24 cellular contexts compared by ENCODE assay signal in the genomic region with DNA sequence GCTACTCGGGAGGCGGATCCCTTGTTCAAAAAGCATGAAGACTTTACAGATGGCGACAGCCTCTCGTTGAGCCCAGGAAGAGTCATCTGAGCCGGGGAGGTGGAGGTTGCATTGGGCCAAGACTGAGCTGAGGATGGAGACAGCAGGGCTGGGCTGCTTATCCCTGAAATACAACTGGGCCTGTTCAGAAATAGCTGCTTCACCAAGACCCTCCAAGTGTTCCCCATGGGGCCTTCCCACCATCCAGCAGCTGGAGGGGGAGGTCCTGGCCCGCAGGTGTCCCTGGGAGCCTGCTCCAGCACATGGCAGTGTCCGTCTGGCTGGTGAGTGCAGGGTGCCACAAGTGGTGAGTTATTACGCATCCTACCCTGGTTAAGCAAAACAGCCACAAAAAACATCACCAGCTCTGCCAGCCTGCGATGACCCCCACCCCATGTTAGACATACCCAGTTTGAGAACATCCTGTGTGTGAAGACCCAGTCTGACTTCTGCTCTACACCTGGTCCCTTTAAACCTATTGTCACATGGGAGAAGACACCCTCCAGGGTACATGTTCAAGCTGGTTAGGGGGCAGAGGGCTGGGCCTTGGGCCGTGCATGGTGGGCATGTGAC.
A peak's percentile ranks its signal among the peaks of the same experiment; 100 is the strongest.
DNase-seq lines count a peak whose midpoint lies in the region; ATAC-seq, FAIRE-seq and TF ChIP-seq lines count a peak whose summit lies in the region.
"Had no signal": no experiment of that assay in that cellular context is flagged by ENCODE, and none has a peak within 500 bp of the region (broad histone marks: within the 10 kb centered on the region; RNA-seq: fewer than 3 reads in every experiment).

No MANE protein-coding gene starts in this region.

- H3K4me2 ChIP-seq in H9 (ENCODE audit: insufficient read depth, insufficient read length, low read length): no peak overlapping the region

- H3K9me3 ChIP-seq in H9 (ENCODE audit: control insufficient read depth, low read depth, low read length) (no peaks in the 10 kb centered on the region), suprapubic skin (no peaks in the 10 kb centered on the region)
- H3K9me3 ChIP-seq: esophagus muscularis mucosa, upper lobe of left lung had no signal

- TF ChIP-seq POLR2A in suprapubic skin (IDR thresholded peaks at IDR 0.05): no peak

- no peak overlapping the region for H3K27ac Mint-ChIP-seq in H9
- H3K27ac Mint-ChIP-seq: activated CD4-positive, alpha-beta memory T cell treated with anti-CD3 and anti-CD28 coated beads for 36 hours; activated naive CD4-positive, alpha-beta T cell treated with anti-CD3 and anti-CD28 coated beads, Interleukin-2, amount 50 U/mL, for 24 hours; CD14-positive monocyte; HFFc6; naive B cell had no signal

- H3K27ac ChIP-seq in H9 (ENCODE audit: insufficient read length, low read depth, low read length): no peak overlapping the region
- H3K27ac ChIP-seq in suprapubic skin: no peak overlapping the region
- H3K27ac ChIP-seq: esophagus muscularis mucosa, foreskin keratinocyte had no signal

- no peak overlapping the region for H3K9ac ChIP-seq in H9 (ENCODE audit: extremely low read depth, insufficient read length, low read length)

- H3K4me1 ChIP-seq in H9 (ENCODE audit: insufficient read depth, low read length): no peaks in the 10 kb centered on the region
- H3K4me1 ChIP-seq in suprapubic skin: peaks cover 18% of the 10 kb centered on the region
- H3K4me1 ChIP-seq: foreskin keratinocyte had no signal

- peak; percentile 14 for DNase-seq in H9
- DNase-seq in RCC 7860 (ENCODE audit: low spot score): peak; percentile 40
- DNase-seq in kidney tubule cell (ENCODE audit: low spot score): peak; percentile 17
- DNase-seq in suprapubic skin (ENCODE audit: low spot score in 2 of 2): peak; percentile 53 to 62
- no peak for DNase-seq in hepatic stellate cell (ENCODE audit: low spot score)
- no peak for DNase-seq in GOT3 (lab: John Stamatoyannopoulos, UW)
- DNase-seq: activated CD4-positive, alpha-beta memory T cell treated with anti-CD3 and anti-CD28 coated beads for 36 hours; activated CD8-positive, alpha-beta memory T cell treated with anti-CD3 and anti-CD28 coated beads, Interleukin-2, amount 50 U/mL, for 4 hours; KG1; naive B cell; NCI-H1436 treated with DMSO at 0.1 percent for 48 hours; NCI-H446; NCI-H774; SIG-M5 had no signal

- H4K20me1 ChIP-seq in H9 (ENCODE audit: control insufficient read depth, insufficient read depth, insufficient read length): no peaks in the 10 kb centered on the region

- ATAC-seq in HG02763 (IDR thresholded peaks at IDR 0.05; ENCODE audit: unreplicated experiment): no peak
- ATAC-seq: left lobe of liver had no signal

- H3K9me3 Mint-ChIP-seq in H9: no peaks in the 10 kb centered on the region; a peak in 1 of 5 replicates
- H3K9me3 Mint-ChIP-seq: activated CD4-positive, alpha-beta memory T cell treated with anti-CD3 and anti-CD28 coated beads for 36 hours; activated naive CD4-positive, alpha-beta T cell treated with anti-CD3 and anti-CD28 coated beads, Interleukin-2, amount 50 U/mL, for 24 hours; CD14-positive monocyte; HFFc6; mesothelial cell of epicardium; naive B cell had no signal

- H3K4me3 ChIP-seq in suprapubic skin: no peak overlapping the region
- H3K4me3 ChIP-seq: esophagus muscularis mucosa, upper lobe of left lung had no signal

- no peak overlapping the region; the same call in 1 of the 2 replicates for H3K14ac ChIP-seq in H9 (ENCODE audit: insufficient read depth, low read length)

- TF ChIP-seq EP300 in suprapubic skin (IDR thresholded peaks at IDR 0.05): no peak

- H4K91ac ChIP-seq in H9 (ENCODE audit: insufficient read length, low read depth, low read length): no peak overlapping the region

- H3K27me3 ChIP-seq in H9 (ENCODE audit: insufficient read depth, low read length) (no peaks in the 10 kb centered on the region), suprapubic skin (peaks cover 7% of the 10 kb centered on the region)
- H3K27me3 ChIP-seq: upper lobe of left lung had no signal

- H4K8ac ChIP-seq in H9 (replicated peaks; ENCODE audit: insufficient read length, low read depth, low read length): no peak overlapping the region

- FAIRE-seq in RCC 7860 (lab: Jason Lieb, UNC): no peak
- FAIRE-seq: D721Med had no signal

- no peak overlapping the region for H2BK15ac ChIP-seq in H9 (ENCODE audit: low read depth, low read length)

- no peak overlapping the region for H2AFZ ChIP-seq in H9 (ENCODE audit: low read length)

- H2BK20ac ChIP-seq in H9 (ENCODE audit: low read depth, low read length, poor library complexity, severe bottlenecking): no peak overlapping the region

- no peaks in the 10 kb centered on the region for H3K79me2 ChIP-seq in H9 (ENCODE audit: insufficient read depth, low read length)

- no peak overlapping the region for H2BK12ac ChIP-seq in H9 (ENCODE audit: insufficient read length, low read depth, low read length)

- H3K23me2 ChIP-seq in H9 (ENCODE audit: insufficient read length, low read depth, low read length, poor library complexity, severe bottlenecking): no peaks in the 10 kb centered on the region

- no peak overlapping the region for H4K5ac ChIP-seq in H9 (ENCODE audit: insufficient read length, low read depth, low read length)

- H2BK5ac ChIP-seq in H9 (ENCODE audit: insufficient read length, low read length): no peak overlapping the region

- no peak overlapping the region for H2AK5ac ChIP-seq in H9 (ENCODE audit: insufficient read length, low read length)

- no peak overlapping the region for H3K23ac ChIP-seq in H9 (ENCODE audit: insufficient read length, low read depth, low read length)

- H2BK120ac ChIP-seq in H9 (ENCODE audit: low read depth, low read length, poor library complexity, severe bottlenecking): no peak overlapping the region

- peaks cover 33% of the 10 kb centered on the region for H3K27me3 Mint-ChIP-seq in H9 (ENCODE audit: low read depth)

- H3K79me1 ChIP-seq in H9 (ENCODE audit: insufficient read depth, low read depth, low read length, poor library complexity, severe bottlenecking): no peaks in the 10 kb centered on the region

- no peak overlapping the region for H3K4me3 Mint-ChIP-seq in H9
- H3K4me3 Mint-ChIP-seq: activated CD4-positive, alpha-beta memory T cell treated with anti-CD3 and anti-CD28 coated beads for 36 hours; activated naive CD4-positive, alpha-beta T cell treated with anti-CD3 and anti-CD28 coated beads, Interleukin-2, amount 50 U/mL, for 24 hours; CD14-positive monocyte; HFFc6; mesothelial cell of epicardium had no signal

- H3K18ac ChIP-seq in H9 (ENCODE audit: insufficient read length, low read depth, low read length): no peak overlapping the region

- no CpG with 5 or more reads among the region's 10 CpGs for WGBS in H9 (ENCODE audit: extremely low coverage, insufficient read length, low lambda C conversion rate)
- WGBS in suprapubic skin: 84% methylated on average over 6 of the region's 10 CpGs

- no peak overlapping the region for H3T11ph ChIP-seq in H9 (ENCODE audit: low read length)

- no peak overlapping the region for H3K56ac ChIP-seq in H9 (ENCODE audit: insufficient read length, low read depth, low read length)

- H3K4ac ChIP-seq in H9 (ENCODE audit: low read depth, low read length): no peak overlapping the region

- no peaks in the 10 kb centered on the region; a peak in 1 of 7 replicates for H3K36me3 Mint-ChIP-seq in H9 (ENCODE audit: insufficient read depth in 1 of 3, low read depth in 3 of 3)
- H3K36me3 Mint-ChIP-seq: activated CD4-positive, alpha-beta memory T cell treated with anti-CD3 and anti-CD28 coated beads for 36 hours; activated naive CD4-positive, alpha-beta T cell treated with anti-CD3 and anti-CD28 coated beads, Interleukin-2, amount 50 U/mL, for 24 hours; CD14-positive monocyte; mesothelial cell of epicardium; naive B cell had no signal

- H3K4me1 Mint-ChIP-seq in H9: peaks cover 15 to 27% of the 10 kb centered on the region in 2 experiments
- H3K4me1 Mint-ChIP-seq: activated naive CD4-positive, alpha-beta T cell treated with anti-CD3 and anti-CD28 coated beads, Interleukin-2, amount 50 U/mL, for 24 hours had no signal

- H3K36me3 ChIP-seq in suprapubic skin: no peaks in the 10 kb centered on the region
- H3K36me3 ChIP-seq: esophagus muscularis mucosa, upper lobe of left lung had no signal

- no peak for TF ChIP-seq CTCF in H9 (conservative IDR thresholded peaks at IDR 0.05)
- TF ChIP-seq CTCF in suprapubic skin (IDR thresholded peaks at IDR 0.05): no peak

Comparison
In these comparisons a context has a peak if more than half of its experiments do, and no peak if none do; other contexts are left out.
1. DNase-seq: peak in H9 (single experiment), RCC 7860 (single experiment), kidney tubule cell (single experiment) and suprapubic skin (2 of 2); none in hepatic stellate cell (single experiment) and GOT3 (single experiment).